In the genomic region with DNA sequence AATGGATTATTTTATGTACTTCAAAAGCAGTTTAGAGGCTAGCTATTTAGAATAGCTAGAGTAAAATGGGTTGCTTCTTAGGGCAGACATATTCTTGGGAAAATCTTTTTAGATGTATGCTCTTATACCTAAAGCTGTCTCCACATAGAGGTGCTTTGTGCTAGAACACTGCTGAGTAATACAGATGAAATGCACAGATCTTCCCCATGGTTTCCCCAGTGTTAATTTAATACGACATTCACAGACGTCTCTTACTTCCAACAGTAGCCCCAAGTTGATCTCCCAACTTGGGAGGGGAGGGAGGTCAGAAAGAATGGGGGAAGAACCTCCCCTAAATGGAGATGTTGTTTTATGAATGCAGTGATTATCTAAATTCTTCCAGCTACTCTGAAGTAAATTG, we compare ENCODE assay signal across 1 cellular context.
TF ChIP-seq lines count a peak whose summit lies in the region.

No MANE protein-coding gene starts in this region.

TF ChIP-seq in IMR-90, 13 proteins besides CTCF, POLR2A, EP300 and RAD21:
- TF ChIP-seq SMC3 (IDR thresholded peaks at IDR 0.05; ENCODE audit: low read depth, low read length): no peak
- TF ChIP-seq, protein P1, sequence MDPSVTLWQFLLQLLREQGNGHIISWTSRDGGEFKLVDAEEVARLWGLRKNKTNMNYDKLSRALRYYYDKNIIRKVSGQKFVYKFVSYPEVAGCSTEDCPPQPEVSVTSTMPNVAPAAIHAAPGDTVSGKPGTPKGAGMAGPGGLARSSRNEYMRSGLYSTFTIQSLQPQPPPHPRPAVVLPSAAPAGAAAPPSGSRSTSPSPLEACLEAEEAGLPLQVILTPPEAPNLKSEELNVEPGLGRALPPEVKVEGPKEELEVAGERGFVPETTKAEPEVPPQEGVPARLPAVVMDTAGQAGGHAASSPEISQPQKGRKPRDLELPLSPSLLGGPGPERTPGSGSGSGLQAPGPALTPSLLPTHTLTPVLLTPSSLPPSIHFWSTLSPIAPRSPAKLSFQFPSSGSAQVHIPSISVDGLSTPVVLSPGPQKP (IDR thresholded peaks at IDR 0.05; ENCODE audit: borderline replicate concordance, low read depth, low read length): no peak
- TF ChIP-seq FOS (IDR thresholded peaks at IDR 0.05; ENCODE audit: low read depth, low read length): no peak
- no peak for TF ChIP-seq MAZ (IDR thresholded peaks at IDR 0.05; ENCODE audit: borderline replicate concordance, low read depth, low read length)
- TF ChIP-seq MXI1 (IDR thresholded peaks at IDR 0.05; ENCODE audit: borderline replicate concordance, low read depth, low read length): no peak
- TF ChIP-seq MAFK (IDR thresholded peaks at IDR 0.05; ENCODE audit: low read depth, low read length): no peak
- no peak for TF ChIP-seq RFX5 (IDR thresholded peaks at IDR 0.05; ENCODE audit: low read depth, low read length)
- no peak for TF ChIP-seq CHD1 (IDR thresholded peaks at IDR 0.05; ENCODE audit: low read depth, low read length)
